17 cellular contexts compared by ENCODE assay signal in genomic region chr14:103196716-103197115, GRCh38.
A peak's percentile ranks its signal among the peaks of the same experiment; 100 is the strongest.
DNase-seq lines count a peak whose midpoint lies in the region; ATAC-seq and TF ChIP-seq lines count a peak whose summit lies in the region.
"Had no signal": no experiment of that assay in that cellular context is flagged by ENCODE, and none has a peak within 500 bp of the region (broad histone marks: within the 10 kb centered on the region; RNA-seq: fewer than 3 reads in every experiment).

No MANE protein-coding gene starts in this region.

- no peaks in the 10 kb centered on the region for H3K36me3 ChIP-seq in vagina
- H3K36me3 ChIP-seq: HAP-1 had no signal

- no peak for TF ChIP-seq CTCF in coronary artery (IDR thresholded peaks at IDR 0.05)
- no peak for TF ChIP-seq CTCF in vagina (IDR thresholded peaks at IDR 0.05)

- DNase-seq in coronary artery (ENCODE audit: low spot score) (peak; percentile 59), islet precursor cell (peak; percentile 29), sciatic nerve (ENCODE audit: low spot score) (peak; percentile 47), vagina (ENCODE audit: extremely low spot score in 2 of 2) (peak in 1 of 2 donors; percentile 34), DMS 273 treated with DMSO at 0.1 percent for 48 hours (lab: John Stamatoyannopoulos, UW) (no peak), SKM-1 treated with dmso at 0.1 percent for 144 hours (lab: John Stamatoyannopoulos, UW; ENCODE audit: unreplicated experiment) (no peak), HEK293T (ENCODE audit: extremely low spot score) (no peak)
- DNase-seq: ACHN; Caco-2; CD4-positive, alpha-beta T cell; DMS153; DMS79; GDM1; GM23248 had no signal

- H3K4me1 ChIP-seq in vagina: peaks cover 24% of the 10 kb centered on the region
- H3K4me1 ChIP-seq: Caco-2, HAP-1 had no signal

- no peak for ATAC-seq in sciatic nerve

- POLR2A ChIA-PET in HEK293T (lab: Yijun Ruan, JAX): no interaction called here

- H3K27ac ChIP-seq in coronary artery (no peak overlapping the region), vagina (peak overlapping the region; percentile 55)
- H3K27ac ChIP-seq: C4-2B, GM23248, HL-60 had no signal

- H3K27me3 ChIP-seq in vagina: no peaks in the 10 kb centered on the region

- TF ChIP-seq POLR2A in vagina (IDR thresholded peaks at IDR 0.05): no peak

- CTCF ChIA-PET in HEK293T (lab: Yijun Ruan, JAX): no interaction called here

- no peaks in the 10 kb centered on the region for H3K9me3 ChIP-seq in vagina

- intact Hi-C loops in sciatic nerve (cut with DNase I): no loop called here
- intact Hi-C loops in vagina (cut with DNase I): no loop called here

- H3K4me3 ChIP-seq in coronary artery: no peak overlapping the region
- no peak overlapping the region for H3K4me3 ChIP-seq in vagina
- H3K4me3 ChIP-seq: GM23248, HAP-1 had no signal

TF ChIP-seq in HEK293T, 16 proteins besides CTCF, POLR2A, EP300 and RAD21:
- TF ChIP-seq HDGF (IDR thresholded peaks at IDR 0.05; ENCODE audit: borderline replicate concordance) (no peak), PKNOX1 (IDR thresholded peaks at IDR 0.05) (no peak), SP1 (IDR thresholded peaks at IDR 0.05) (no peak), TARDBP (IDR thresholded peaks at IDR 0.05) (no peak), L3MBTL2 (conservative IDR thresholded peaks at IDR 0.05) (no peak), LEF1 (IDR thresholded peaks at IDR 0.05; ENCODE audit: borderline replicate concordance) (no peak), ZNF384 (IDR thresholded peaks at IDR 0.05) (no peak), FOXA1 (IDR thresholded peaks at IDR 0.05) (no peak), BHLHE40 (IDR thresholded peaks at IDR 0.05; ENCODE audit: borderline replicate concordance) (no peak), FOXK2 (IDR thresholded peaks at IDR 0.05) (no peak)

Comparison
In these comparisons a context has a peak if more than half of its experiments do, and no peak if none do; other contexts are left out.
1. DNase-seq: peak in coronary artery (single experiment), islet precursor cell (single experiment) and sciatic nerve (single experiment); none in DMS 273 treated with DMSO at 0.1 percent for 48 hours (single experiment), SKM-1 treated with dmso at 0.1 percent for 144 hours (single experiment) and HEK293T (single experiment).